Comparison of ENCODE assay signal across 9 cellular contexts in genomic region chr12:52038447-52038846, GRCh38. TPM values are rescaled to one million over a fixed set of nuclear protein-coding genes. Genes with fewer than 3 reads are reported as not detected.
DNase-seq lines count a peak whose midpoint lies in the region; ATAC-seq and TF ChIP-seq lines count a peak whose summit lies in the region.
"Had no signal": no experiment of that assay in that cellular context is flagged by ENCODE, and none has a peak within 500 bp of the region (broad histone marks: within the 10 kb centered on the region; RNA-seq: fewer than 3 reads in every experiment).

No MANE protein-coding gene starts in this region.

- no peak overlapping the region for H3K4me2 ChIP-seq in trophoblast cell (ENCODE audit: low read length)

- no peak overlapping the region for H3K4ac ChIP-seq in trophoblast cell (ENCODE audit: low read depth, low read length)

- DNase-seq in AG10803 (ENCODE audit: low read depth) (no peak), HFF-Myc (ENCODE audit: extremely low read depth, low read depth) (no peak), cardiac fibroblast (ENCODE audit: low read depth in 2 of 2) (peak; percentile 39 to 46), DMS114 treated with DMSO at 0.1 percent for 48 hours (lab: John Stamatoyannopoulos, UW; ENCODE audit: unreplicated experiment) (no peak), trophoblast cell (no peak)
- DNase-seq: DND-41 had no signal

- H2AFZ ChIP-seq in neuron (ENCODE audit: low read depth, low read length) (no peak overlapping the region), trophoblast cell (ENCODE audit: insufficient read depth, low read length, poor library complexity) (no peak overlapping the region)

- peaks cover 2% of the 10 kb centered on the region for H3K79me2 ChIP-seq in trophoblast cell (ENCODE audit: control insufficient read depth, insufficient read depth, low read length, poor library complexity)

- H3K36me3 ChIP-seq in neuron (ENCODE audit: insufficient read depth, low read length) (no peaks in the 10 kb centered on the region), trophoblast cell (ENCODE audit: control insufficient read depth in 1 of 2, insufficient read depth in 2 of 2, low read length in 2 of 2) (peaks cover 2 to 8% of the 10 kb centered on the region in 2 experiments)

- ATAC-seq in HG02763 (IDR thresholded peaks at IDR 0.05; ENCODE audit: unreplicated experiment) (no peak), HG02938 (IDR thresholded peaks at IDR 0.05; ENCODE audit: unreplicated experiment) (no peak)

- no peak overlapping the region for H4K12ac ChIP-seq in trophoblast cell (ENCODE audit: low read depth, low read length)

- H2BK120ac ChIP-seq in trophoblast cell (ENCODE audit: insufficient read depth, low read length, poor library complexity), result no peak overlapping the region

- H3K79me1 ChIP-seq in trophoblast cell (ENCODE audit: low read length), result peaks cover 11% of the 10 kb centered on the region

- H3K9me3 ChIP-seq in neuron (ENCODE audit: low read length) (no peaks in the 10 kb centered on the region), trophoblast cell (ENCODE audit: insufficient read depth, low read depth, low read length) (peaks cover 1% of the 10 kb centered on the region)

- peaks cover 9% of the 10 kb centered on the region for H3K27me3 ChIP-seq in neuron (ENCODE audit: insufficient read depth, low read length)
- H3K27me3 ChIP-seq in trophoblast cell (ENCODE audit: insufficient read depth, low read length), result no peaks in the 10 kb centered on the region

- H3K23ac ChIP-seq in trophoblast cell (ENCODE audit: low read length), result no peak overlapping the region

- H3K14ac ChIP-seq in trophoblast cell (ENCODE audit: low read length), result no peak overlapping the region

- H4K8ac ChIP-seq in trophoblast cell (ENCODE audit: low read depth, low read length), result no peak overlapping the region

- no peak overlapping the region for H2BK5ac ChIP-seq in trophoblast cell (ENCODE audit: low read depth, low read length, poor library complexity)

- H2AK5ac ChIP-seq in trophoblast cell (ENCODE audit: low read length), result no peak overlapping the region

- H3K4me1 ChIP-seq in neuron (ENCODE audit: insufficient read depth, low read length), result peaks cover 9% of the 10 kb centered on the region
- H3K4me1 ChIP-seq in trophoblast cell (ENCODE audit: control insufficient read depth in 1 of 2, insufficient read depth in 2 of 2, low read length in 2 of 2), result peaks cover 9 to 10% of the 10 kb centered on the region in 2 experiments

- no peak overlapping the region for H3K9ac ChIP-seq in trophoblast cell (ENCODE audit: low read length)

- H3K27ac ChIP-seq in trophoblast cell (ENCODE audit: low read depth, low read length), result no peak overlapping the region

- no peak overlapping the region for H3K18ac ChIP-seq in trophoblast cell (ENCODE audit: low read length)

- H4K91ac ChIP-seq in trophoblast cell (ENCODE audit: low read depth, low read length), result no peak overlapping the region

- no peak overlapping the region for H2BK12ac ChIP-seq in trophoblast cell (ENCODE audit: low read length)

- WGBS in trophoblast cell (ENCODE audit: extremely low coverage, insufficient coverage, insufficient read length), result no CpG with 5 or more reads among the region's 6 CpGs

- TF ChIP-seq CTCF in AG10803 (conservative IDR thresholded peaks at IDR 0.05; ENCODE audit: low read length) (no peak), HFF-Myc (IDR thresholded peaks at IDR 0.05; ENCODE audit: low read depth, low read length, missing control alignments) (no peak), cardiac fibroblast (IDR thresholded peaks at IDR 0.05; ENCODE audit: low read depth, low read length) (no peak)

- H3K4me3 ChIP-seq in AG10803 (ENCODE audit: low read length) (peak overlapping the region; percentile 40), HFF-Myc (replicated peaks; ENCODE audit: low read depth, low read length) (peak overlapping the region; percentile 76), cardiac fibroblast (replicated peaks in 1 of 2; ENCODE audit: low read depth in 2 of 2, low read length in 2 of 2) (no peak overlapping the region), neuron (ENCODE audit: low read length) (peak overlapping the region; percentile 14), trophoblast cell (ENCODE audit: low read depth, low read length) (no peak overlapping the region)

RNA-seq across cellular contexts. Expression of gene NR4A1, which starts 12.8 kb away (rescaled TPM):
- 65.4 and 69.2 TPM in 2 replicates for polyA plus RNA-seq in trophoblast cell (2013)

RNA-seq across cellular contexts. Expression of gene ATG101, which starts 31.3 kb away (rescaled TPM):
- 42.6 and 44.2 TPM in 2 replicates for polyA plus RNA-seq in trophoblast cell (2013)

RNA-seq across cellular contexts. Expression of gene TAMALIN, which starts 31.7 kb away (rescaled TPM):
- 2.2 and 2.6 TPM in 2 replicates for polyA plus RNA-seq in trophoblast cell (2013)

RNA-seq across cellular contexts. Expression of gene SMIM41, which starts 41.1 kb away (rescaled TPM):
- not detected in 2 replicates for polyA plus RNA-seq in trophoblast cell (2013)

Comparison
In these comparisons a context has a peak if more than half of its experiments do, and no peak if none do; other contexts are left out.
1. DNase-seq: peak in cardiac fibroblast (2 of 2); none in AG10803 (single experiment), HFF-Myc (single experiment), DMS114 treated with DMSO at 0.1 percent for 48 hours (single experiment) and trophoblast cell (0 of 2).
2. H3K4me3 ChIP-seq: peak in AG10803 (single experiment), HFF-Myc (single experiment) and neuron (single experiment); none in cardiac fibroblast (0 of 2) and trophoblast cell (single experiment).